20 cellular contexts compared by ENCODE assay signal in genomic region chr19:6778386-6778785, GRCh38. TPM values are rescaled to one million over a fixed set of nuclear protein-coding genes. Genes with fewer than 3 reads are reported as not detected.
DNase-seq lines count a peak whose midpoint lies in the region; ATAC-seq and TF ChIP-seq lines count a peak whose summit lies in the region.
"Had no signal": no experiment of that assay in that cellular context is flagged by ENCODE, and none has a peak within 500 bp of the region (broad histone marks: within the 10 kb centered on the region; RNA-seq: fewer than 3 reads in every experiment).

No MANE protein-coding gene starts in this region.

- H4K20me1 ChIP-seq in KMS-11 (ENCODE audit: insufficient read depth) = no peaks in the 10 kb centered on the region

- H3K4me1 ChIP-seq in KMS-11 (ENCODE audit: low read depth, poor library complexity, severe bottlenecking) = peaks cover 60% of the 10 kb centered on the region
- H3K4me1 ChIP-seq: uterus had no signal

- DNase-seq in activated CD4-positive, alpha-beta T cell treated with anti-CD3 and anti-CD28 coated beads, Interleukin-2, amount 10 ng/mL, durations not matched to agents 7 days and 5 days = no peak
- DNase-seq in activated CD4-positive, alpha-beta T cell treated with anti-CD3 and anti-CD28 coated beads for 1 hour = no peak
- peak; percentile 34 for DNase-seq in activated CD8-positive, alpha-beta T cell treated with anti-CD3 and anti-CD28 coated beads for 36 hours
- DNase-seq in naive thymus-derived CD8-positive, alpha-beta T cell = no peak
- DNase-seq in kidney tubule cell (ENCODE audit: low spot score) (no peak), NCI-H446 treated with DMSO at 0.1 percent for 48 hours (lab: John Stamatoyannopoulos, UW) (no peak), DMS53 (lab: John Stamatoyannopoulos, UW) (no peak)
- DNase-seq: activated CD4-positive, alpha-beta T cell treated with anti-CD3 and anti-CD28 coated beads for 48 hours; EL; foreskin fibroblast; left cardiac atrium; NCI-H1930; NCI-H446; right cardiac atrium; SHP77; uterus had no signal

- no peaks in the 10 kb centered on the region for H3K36me3 ChIP-seq in KMS-11 (ENCODE audit: insufficient read depth)
- H3K36me3 ChIP-seq: uterus had no signal

- no peak overlapping the region for H3K9ac ChIP-seq in KMS-11

- peaks cover 66% of the 10 kb centered on the region for H3K79me2 ChIP-seq in KMS-11 (ENCODE audit: insufficient read depth, low read depth)

- intact Hi-C loops in activated CD8-positive, alpha-beta T cell treated with anti-CD3 and anti-CD28 coated beads for 36 hours (cut with micrococcal nuclease) = no loop called here

- H2AFZ ChIP-seq in KMS-11 (ENCODE audit: low read depth) = no peak overlapping the region

- H3K27ac ChIP-seq in KMS-11 = peak overlapping the region; percentile 29; the same call in 1 of the 2 replicates
- H3K27ac ChIP-seq: coronary artery, uterus had no signal

- no peaks in the 10 kb centered on the region for H3K27me3 Mint-ChIP-seq in activated CD4-positive, alpha-beta T cell treated with anti-CD3 and anti-CD28 coated beads, Interleukin-2, amount 10 ng/mL, durations not matched to agents 7 days and 5 days
- no peaks in the 10 kb centered on the region for H3K27me3 Mint-ChIP-seq in activated CD8-positive, alpha-beta T cell treated with anti-CD3 and anti-CD28 coated beads for 36 hours
- no peaks in the 10 kb centered on the region for H3K27me3 Mint-ChIP-seq in naive thymus-derived CD8-positive, alpha-beta T cell

- CTCF ChIA-PET in activated CD4-positive, alpha-beta T cell treated with anti-CD3 and anti-CD28 coated beads, Interleukin-2, amount 10 ng/mL, durations not matched to agents 7 days and 5 days (lab: Charles Lee) = interaction anchor here (0.6 to 1.0 kb wide), 3 partner anchors 24 to 605 kb away, joined by 3 to 5 read pairs (median 3); no protein-coding TSS in a partner anchor
- CTCF ChIA-PET in activated CD8-positive, alpha-beta T cell treated with anti-CD3 and anti-CD28 coated beads for 36 hours (lab: Charles Lee) = interaction anchor here (1.1 to 1.5 kb wide), 2 partner anchors 11 to 85 kb away, joined by 3 to 4 read pairs; no protein-coding TSS in a partner anchor

- TF ChIP-seq CTCF in KMS-11 (conservative IDR thresholded peaks at IDR 0.05; ENCODE audit: low read depth, low read length) = no peak
- TF ChIP-seq CTCF in activated CD8-positive, alpha-beta T cell treated with anti-CD3 and anti-CD28 coated beads for 36 hours (IDR thresholded peaks at IDR 0.05) = no peak

- peak overlapping the region; percentile 25 for H3K4me3 Mint-ChIP-seq in activated CD4-positive, alpha-beta T cell treated with anti-CD3 and anti-CD28 coated beads, Interleukin-2, amount 10 ng/mL, durations not matched to agents 7 days and 5 days
- no peak overlapping the region for H3K4me3 Mint-ChIP-seq in activated CD8-positive, alpha-beta T cell treated with anti-CD3 and anti-CD28 coated beads for 36 hours
- H3K4me3 Mint-ChIP-seq in naive thymus-derived CD8-positive, alpha-beta T cell = peak overlapping the region in 8 of 10 donors; percentile 23 to 65 (median 44)
- H3K4me3 Mint-ChIP-seq: mesothelial cell of epicardium had no signal

- H3K27me3 ChIP-seq in KMS-11 (ENCODE audit: insufficient read depth, low read depth) = no peaks in the 10 kb centered on the region
- H3K27me3 ChIP-seq: uterus had no signal

- POLR2A ChIA-PET in activated CD4-positive, alpha-beta T cell treated with anti-CD3 and anti-CD28 coated beads, Interleukin-2, amount 10 ng/mL, durations not matched to agents 7 days and 5 days (lab: Charles Lee) = interaction anchor here (0.6 kb wide), 1 partner anchor 250 kb away, joined by 8 read pairs; no protein-coding TSS in a partner anchor
- POLR2A ChIA-PET in activated CD8-positive, alpha-beta T cell treated with anti-CD3 and anti-CD28 coated beads for 36 hours (lab: Charles Lee) = interaction anchor here (1.0 to 1.3 kb wide), 2 partner anchors 10 to 15 kb away, joined by 3 read pairs; no protein-coding TSS in a partner anchor
- POLR2A ChIA-PET in naive thymus-derived CD8-positive, alpha-beta T cell (lab: Charles Lee) = interaction anchor here (0.7 to 1.5 kb wide), 2 partner anchors 10 to 22 kb away, joined by 3 to 4 read pairs; no protein-coding TSS in a partner anchor

- peak overlapping the region; percentile 37; the same call in 1 of the 2 replicates for H3K4me2 ChIP-seq in KMS-11

- peaks cover 11% of the 10 kb centered on the region for H3K9me3 Mint-ChIP-seq in activated CD4-positive, alpha-beta T cell treated with anti-CD3 and anti-CD28 coated beads, Interleukin-2, amount 10 ng/mL, durations not matched to agents 7 days and 5 days
- H3K9me3 Mint-ChIP-seq in activated CD8-positive, alpha-beta T cell treated with anti-CD3 and anti-CD28 coated beads for 36 hours = peaks cover 8% of the 10 kb centered on the region
- H3K9me3 Mint-ChIP-seq in naive thymus-derived CD8-positive, alpha-beta T cell = peaks cover 0 to 10% (median 0%) of the 10 kb centered on the region in 9 donors

- H3K27ac Mint-ChIP-seq in activated CD4-positive, alpha-beta T cell treated with anti-CD3 and anti-CD28 coated beads, Interleukin-2, amount 10 ng/mL, durations not matched to agents 7 days and 5 days = peak overlapping the region; percentile 47
- H3K27ac Mint-ChIP-seq in activated CD8-positive, alpha-beta T cell treated with anti-CD3 and anti-CD28 coated beads for 36 hours = peak overlapping the region; percentile 55
- H3K27ac Mint-ChIP-seq in naive thymus-derived CD8-positive, alpha-beta T cell = peak overlapping the region; percentile 71 to 93 (median 84)
- H3K27ac Mint-ChIP-seq: mesothelial cell of epicardium had no signal

- H3K36me3 Mint-ChIP-seq in activated CD4-positive, alpha-beta T cell treated with anti-CD3 and anti-CD28 coated beads, Interleukin-2, amount 10 ng/mL, durations not matched to agents 7 days and 5 days (ENCODE audit: low read depth) = peaks cover 49% of the 10 kb centered on the region
- H3K36me3 Mint-ChIP-seq in activated CD8-positive, alpha-beta T cell treated with anti-CD3 and anti-CD28 coated beads for 36 hours (ENCODE audit: low read depth) = peaks cover 39% of the 10 kb centered on the region
- peaks cover 11 to 69% (median 23%) of the 10 kb centered on the region in 3 donors for H3K36me3 Mint-ChIP-seq in naive thymus-derived CD8-positive, alpha-beta T cell
- H3K36me3 Mint-ChIP-seq: mesothelial cell of epicardium had no signal

- no peak overlapping the region for H3K4me3 ChIP-seq in KMS-11 (IDR thresholded peaks at IDR 0.05; ENCODE audit: insufficient read depth, low read depth, low read length)
- H3K4me3 ChIP-seq: coronary artery, uterus had no signal

- ATAC-seq in activated CD8-positive, alpha-beta T cell treated with anti-CD3 and anti-CD28 coated beads for 36 hours = no peak
- no peak for ATAC-seq in naive thymus-derived CD8-positive, alpha-beta T cell
- ATAC-seq: left cardiac atrium, right cardiac atrium had no signal

- H3K4me1 Mint-ChIP-seq in activated CD4-positive, alpha-beta T cell treated with anti-CD3 and anti-CD28 coated beads, Interleukin-2, amount 10 ng/mL, durations not matched to agents 7 days and 5 days = peaks cover 60% of the 10 kb centered on the region
- H3K4me1 Mint-ChIP-seq in activated CD8-positive, alpha-beta T cell treated with anti-CD3 and anti-CD28 coated beads for 36 hours (ENCODE audit: low read depth) = peaks cover 52% of the 10 kb centered on the region
- peaks cover 37 to 78% (median 71%) of the 10 kb centered on the region in 4 donors for H3K4me1 Mint-ChIP-seq in naive thymus-derived CD8-positive, alpha-beta T cell
- H3K4me1 Mint-ChIP-seq: mesothelial cell of epicardium had no signal

RNA-seq across cellular contexts. Expression of gene VAV1, which starts 5.9 kb away (rescaled TPM):
- 100 to 1,000 TPM; 123 to 132 TPM for total RNA-seq in activated CD4-positive, alpha-beta T cell treated with anti-CD3 and anti-CD28 coated beads, Interleukin-2, amount 10 ng/mL, durations not matched to agents 7 days and 5 days
- 10 to 100 TPM; 61.7 to 65.4 TPM for total RNA-seq in activated CD8-positive, alpha-beta T cell treated with anti-CD3 and anti-CD28 coated beads for 36 hours
- total RNA-seq in naive thymus-derived CD8-positive, alpha-beta T cell = 10 to 100 TPM; 79.5 to 85.0 TPM
- 10 to 100 TPM; 18.7 to 27.9 (median 19.9) TPM for polyA plus RNA-seq in naive thymus-derived CD8-positive, alpha-beta T cell
- total RNA-seq: endothelial cell of umbilical vein, mesothelial cell of epicardium had no signal
- polyA plus RNA-seq: endothelial cell of umbilical vein had no signal

RNA-seq across cellular contexts. Expression of gene SH2D3A, which starts 11.2 kb away (rescaled TPM):
- total RNA-seq in activated CD4-positive, alpha-beta T cell treated with anti-CD3 and anti-CD28 coated beads, Interleukin-2, amount 10 ng/mL, durations not matched to agents 7 days and 5 days = 10 to 100 TPM; 31.5 to 35.2 TPM
- total RNA-seq in activated CD8-positive, alpha-beta T cell treated with anti-CD3 and anti-CD28 coated beads for 36 hours = 10 to 100 TPM; 20.6 to 20.9 TPM
- 10 to 100 TPM; 45.8 to 46.5 TPM for total RNA-seq in naive thymus-derived CD8-positive, alpha-beta T cell
- 10 to 100 TPM; 23.0 to 47.3 (median 35.7) TPM for polyA plus RNA-seq in naive thymus-derived CD8-positive, alpha-beta T cell

RNA-seq across cellular contexts. Expression of gene TRIP10, which starts 38.9 kb away (rescaled TPM):
- total RNA-seq in activated CD4-positive, alpha-beta T cell treated with anti-CD3 and anti-CD28 coated beads, Interleukin-2, amount 10 ng/mL, durations not matched to agents 7 days and 5 days = 10 to 100 TPM; 11.1 to 11.2 TPM
- total RNA-seq in activated CD8-positive, alpha-beta T cell treated with anti-CD3 and anti-CD28 coated beads for 36 hours = 10 to 100 TPM; 33.8 to 34.3 TPM
- total RNA-seq in naive thymus-derived CD8-positive, alpha-beta T cell = 1 to 10 TPM; 4.5 to 5.3 TPM
- 1 to 10 TPM in 1 of 3 donors, under 1 TPM in 2; 0.64 to 1.0 (median 0.97) TPM for polyA plus RNA-seq in naive thymus-derived CD8-positive, alpha-beta T cell

RNA-seq across cellular contexts. Expression of gene GPR108, which starts 41.0 kb away (rescaled TPM):
- total RNA-seq in activated CD4-positive, alpha-beta T cell treated with anti-CD3 and anti-CD28 coated beads, Interleukin-2, amount 10 ng/mL, durations not matched to agents 7 days and 5 days = 10 to 100 TPM; 64.6 TPM
- 10 to 100 TPM; 58.2 to 64.8 TPM for total RNA-seq in activated CD8-positive, alpha-beta T cell treated with anti-CD3 and anti-CD28 coated beads for 36 hours
- total RNA-seq in naive thymus-derived CD8-positive, alpha-beta T cell = 10 to 100 TPM; 56.8 to 58.3 TPM
- 10 to 100 TPM; 51.0 to 77.1 (median 58.0) TPM for polyA plus RNA-seq in naive thymus-derived CD8-positive, alpha-beta T cell

RNA-seq across cellular contexts. Expression of gene C3, which starts 57.9 kb away (rescaled TPM):
- total RNA-seq in activated CD4-positive, alpha-beta T cell treated with anti-CD3 and anti-CD28 coated beads, Interleukin-2, amount 10 ng/mL, durations not matched to agents 7 days and 5 days = not detected
- 1 to 10 TPM in 1 of 2 experiments, under 1 TPM in 1; 0.34 to 1.1 TPM for total RNA-seq in activated CD8-positive, alpha-beta T cell treated with anti-CD3 and anti-CD28 coated beads for 36 hours
- 1 to 10 TPM in 1 of 2 experiments, under 1 TPM in 1; 0.80 to 2.4 TPM for total RNA-seq in naive thymus-derived CD8-positive, alpha-beta T cell
- not detected for polyA plus RNA-seq in naive thymus-derived CD8-positive, alpha-beta T cell
- total RNA-seq: endothelial cell of umbilical vein had no signal
